Comparison of ENCODE assay signal across 11 cellular contexts in the genomic region with DNA sequence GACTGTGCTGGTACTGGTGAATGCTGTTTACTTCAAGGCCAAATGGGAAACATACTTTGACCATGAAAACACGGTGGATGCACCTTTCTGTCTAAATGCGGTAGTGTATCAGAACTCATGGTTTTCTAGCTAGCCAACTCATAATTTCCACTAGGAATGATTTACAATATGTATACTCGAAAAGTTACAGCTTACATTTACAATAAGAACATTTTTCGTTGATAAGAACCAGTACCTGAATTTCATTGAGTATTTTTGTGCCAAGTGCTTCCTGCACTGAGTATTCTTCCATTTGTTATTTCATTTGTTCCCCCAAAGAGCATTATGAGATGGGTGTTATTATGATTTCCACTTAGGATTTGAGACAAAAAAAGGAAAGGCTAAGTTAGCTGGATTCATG. TPM values are rescaled to one million over a fixed set of nuclear protein-coding genes. Genes with fewer than 3 reads are reported as not detected.
"Had no signal": no experiment of that assay in that cellular context is flagged by ENCODE, and none has a peak within 500 bp of the region (broad histone marks: within the 10 kb centered on the region; RNA-seq: fewer than 3 reads in every experiment).

No MANE protein-coding gene starts in this region.

- FAIRE-seq: HepG2 had no signal

- DNase-seq: GOT3, H7, HFFc6, KBM-7 had no signal

- H3K4me1 ChIP-seq: HAP-1 had no signal

- H3K4me3 ChIP-seq: HAP-1 had no signal

- H3K27ac Mint-ChIP-seq: HFFc6, IgD-negative memory B cell had no signal

- H3K9me3 Mint-ChIP-seq: HFFc6 had no signal

- H3K36me3 Mint-ChIP-seq: IgD-negative memory B cell had no signal

- H3K9me3 ChIP-seq: HAP-1 had no signal

- H3K27ac ChIP-seq: HL-60 had no signal

- ATAC-seq: HCT116, HepG2 had no signal

- H3K4me3 Mint-ChIP-seq: HFFc6 had no signal

- H3K36me3 ChIP-seq: HAP-1 had no signal

RNA-seq across cellular contexts. Expression of a gene that starts 21.9 kb away (rescaled TPM):
- total RNA-seq: H4, H7, HepG2, HFFc6, HT1080 had no signal
- polyA plus RNA-seq: HepG2, IgD-negative memory B cell had no signal

RNA-seq across cellular contexts. Expression of a gene that starts 23.1 kb away (rescaled TPM):
- total RNA-seq: H4, H7, HepG2, HFFc6, HT1080 had no signal
- polyA plus RNA-seq: HepG2, IgD-negative memory B cell had no signal
